Comparison of ENCODE assay signal across 8 cellular contexts in genomic region chr12:104136577-104136976, GRCh38. TPM values are rescaled to one million over a fixed set of nuclear protein-coding genes. Genes with fewer than 3 reads are reported as not detected.
DNase-seq lines count a peak whose midpoint lies in the region; ATAC-seq, FAIRE-seq and TF ChIP-seq lines count a peak whose summit lies in the region.

No MANE protein-coding gene starts in this region.

- H3K9me3 ChIP-seq in A549 (no peaks in the 10 kb centered on the region), mucosa of rectum (ENCODE audit: control insufficient read depth in 2 of 2, low read length in 2 of 2) (no peaks in the 10 kb centered on the region)

- peak overlapping the region; percentile 78 for H3K4me3 Mint-ChIP-seq in MCF 10A (ENCODE audit: unreplicated experiment)

- no peak for TF ChIP-seq EP300 in A549 (IDR thresholded peaks at IDR 0.05)

- BruUV-seq in MCF 10A (replicated peaks; lab: Mats Ljungman, UMichigan): TSS peak; percentile 41

- peaks cover 17% of the 10 kb centered on the region for H3K4me1 Mint-ChIP-seq in MCF 10A (ENCODE audit: insufficient read depth, unreplicated experiment)

- peak overlapping the region; percentile 74 to 83 for H3K9ac ChIP-seq in mucosa of rectum (ENCODE audit: low read depth in 1 of 2, low read length in 2 of 2)

- H3K4me1 ChIP-seq in A549 (peaks cover 58% of the 10 kb centered on the region), mucosa of rectum (ENCODE audit: control insufficient read depth in 2 of 2, insufficient read depth in 2 of 2, low read length in 2 of 2) (peaks cover 14 to 17% of the 10 kb centered on the region in 2 donors)

- TF ChIP-seq CTCF in A549 (IDR thresholded peaks at IDR 0.05): no peak
- TF ChIP-seq CTCF in HL-60 (IDR thresholded peaks at IDR 0.05; ENCODE audit: insufficient read depth, low read length): no peak
- TF ChIP-seq CTCF in MCF 10A (IDR thresholded peaks at IDR 0.05; ENCODE audit: unreplicated experiment): no peak

- peaks cover 10% of the 10 kb centered on the region for H3K36me3 Mint-ChIP-seq in MCF 10A (ENCODE audit: insufficient read depth, unreplicated experiment)

- peaks cover 14 to 17% of the 10 kb centered on the region in 2 donors for H3K36me3 ChIP-seq in mucosa of rectum (ENCODE audit: control insufficient read depth in 2 of 2, insufficient read depth in 2 of 2, low read length in 2 of 2)

- H3K27me3 ChIP-seq in HL-60 (ENCODE audit: insufficient read depth, poor library complexity, severe bottlenecking) (no peaks in the 10 kb centered on the region), mucosa of rectum (ENCODE audit: control insufficient read depth in 2 of 2, insufficient read depth in 2 of 2, low read length in 2 of 2) (no peaks in the 10 kb centered on the region)

- no peak for ATAC-seq in A549
- no peak for ATAC-seq in HG03565 (IDR thresholded peaks at IDR 0.05; ENCODE audit: unreplicated experiment)
- no peak for ATAC-seq in GM19035 (IDR thresholded peaks at IDR 0.05; ENCODE audit: unreplicated experiment)

- H3K27ac ChIP-seq in A549: peak overlapping the region; percentile 93 to 94
- H3K27ac ChIP-seq in HL-60 (replicated peaks): peak overlapping the region; percentile 91
- H3K27ac ChIP-seq in mucosa of rectum (ENCODE audit: low read depth in 2 of 2, low read length in 2 of 2): peak overlapping the region in 1 of 2 donors; percentile 82

- intact Hi-C loops in MCF 10A (cut with micrococcal nuclease): loop anchor here (5.0 kb wide), 1 partner anchor 151 kb away; no protein-coding TSS in a partner anchor

- CTCF ChIA-PET in A549 (lab: Yijun Ruan, JAX) (interaction anchor here (1.1 kb wide), 1 partner anchor 27 kb away, joined by 4 read pairs; no protein-coding TSS in a partner anchor), MCF 10A (lab: Yijun Ruan, JAX) (interaction anchor here (0.6 to 2.9 kb wide), 5 partner anchors 15 to 155 kb away, joined by 3 to 11 read pairs (median 3); no protein-coding TSS in a partner anchor)

- peak overlapping the region; percentile 46 for H3K27ac Mint-ChIP-seq in MCF 10A (ENCODE audit: low read depth, unreplicated experiment)

- no peaks in the 10 kb centered on the region for H3K9me3 Mint-ChIP-seq in MCF 10A (ENCODE audit: unreplicated experiment)

- FAIRE-seq in A549 (lab: Jason Lieb, UNC): no peak
- no peak for FAIRE-seq in RCC 7860 (lab: Jason Lieb, UNC)

- peak overlapping the region; percentile 89 for H3K4me3 ChIP-seq in A549
- H3K4me3 ChIP-seq in HL-60 (replicated peaks; ENCODE audit: insufficient read depth, low read length): peak overlapping the region; percentile 75
- peak overlapping the region; percentile 80 to 92 for H3K4me3 ChIP-seq in mucosa of rectum (ENCODE audit: low read length in 2 of 2)

- no peak for TF ChIP-seq RAD21 in A549 (conservative IDR thresholded peaks at IDR 0.05 in 1 of 2, IDR thresholded peaks at IDR 0.05 in 1 of 2)

- POLR2A ChIA-PET in A549 (lab: Yijun Ruan, JAX): interaction anchor here (1.9 to 2.1 kb wide), 2 partner anchors 41 to 44 kb away, joined by 6 to 13 read pairs; no protein-coding TSS in a partner anchor
- POLR2A ChIA-PET in MCF 10A (lab: Yijun Ruan, JAX): interaction anchor here (0.6 to 4.1 kb wide), 10 partner anchors 15 to 944 kb away, joined by 3 to 62 read pairs (median 6); partner anchors contain the start of genes HSP90B1 and TDG

- no peak for DNase-seq in A549 (ENCODE audit: low read depth in 1 of 2, low spot score in 1 of 2)
- no peak for DNase-seq in HL-60 (ENCODE audit: low read depth in 1 of 2, low spot score in 1 of 2)
- peak; percentile 8 for DNase-seq in MCF 10A (ENCODE audit: unreplicated experiment)
- DNase-seq in NCI-H446 treated with DMSO at 0.1 percent for 48 hours (lab: John Stamatoyannopoulos, UW): no peak
- no peak for DNase-seq in RCC 7860 (ENCODE audit: low spot score)

- TF ChIP-seq POLR2A in A549 (IDR thresholded peaks at IDR 0.05; ENCODE audit: low read length): no peak

- H3K4me2 ChIP-seq in A549: peak overlapping the region; percentile 91

- no peaks in the 10 kb centered on the region for H3K27me3 Mint-ChIP-seq in MCF 10A (ENCODE audit: insufficient read depth, unreplicated experiment)

TF ChIP-seq in A549, 52 proteins besides CTCF, POLR2A, EP300 and RAD21:
- TF ChIP-seq RARB (CRISPR knock-in tag; IDR thresholded peaks at IDR 0.05): no peak
- no peak for TF ChIP-seq MAX (IDR thresholded peaks at IDR 0.05)
- TF ChIP-seq SREBF2 (IDR thresholded peaks at IDR 0.05): no peak
- no peak for TF ChIP-seq HOXA7 (CRISPR knock-in tag; IDR thresholded peaks at IDR 0.05)
- TF ChIP-seq JUNB (IDR thresholded peaks at IDR 0.05): no peak
- no peak for TF ChIP-seq NR3C1 (IDR thresholded peaks at IDR 0.05)
- no peak for TF ChIP-seq MAFK (IDR thresholded peaks at IDR 0.05; ENCODE audit: partially characterized antibody)
- TF ChIP-seq HEYL (CRISPR knock-in tag; IDR thresholded peaks at IDR 0.05): no peak
- no peak for TF ChIP-seq HDAC2 (IDR thresholded peaks at IDR 0.05)
- no peak for TF ChIP-seq RNF2 (IDR thresholded peaks at IDR 0.05; ENCODE audit: borderline replicate concordance, low read depth)
- no peak for TF ChIP-seq ESRRA (IDR thresholded peaks at IDR 0.05; ENCODE audit: borderline replicate concordance, low read length)
- TF ChIP-seq NPAS2 (CRISPR knock-in tag; IDR thresholded peaks at IDR 0.05; ENCODE audit: borderline replicate concordance): no peak
- TF ChIP-seq CEBPB (IDR thresholded peaks at IDR 0.05): no peak

RNA-seq across cellular contexts. Expression of gene NFYB, which starts 1.4 kb away (rescaled TPM):
- polyA plus RNA-seq in A549 (2011; rRNA removed): 40.0 and 70.2 TPM in 2 replicates
- 16.4 and 16.7 TPM in 2 replicates for polyA plus RNA-seq in A549 (2012; cell fraction: cytosol; rRNA removed)
- 7.2 and 10.8 TPM in 2 replicates for polyA plus RNA-seq in A549 (2012; cell fraction: nucleus; rRNA removed)
- polyA plus RNA-seq in A549 (2017; fragmentation: RNase III; extraction: RNeasy Plus Mini Kit Qiagen cat#74134 plus additional on column Dnase treatment): 45.2 to 48.3 TPM (median 45.4 TPM) in 3 replicates
- 9.0 and 13.7 TPM in 2 replicates for polyA minus RNA-seq in A549 (2011; rRNA and poly(A)+ RNA removed)
- total RNA-seq in MCF 10A (2022): 24.8 and 27.0 TPM in 2 replicates
